ENCODE assay signal across 1 cellular context in genomic region chr14:50462111-50462510, GRCh38.
TF ChIP-seq lines count a peak whose summit lies in the region.

No MANE protein-coding gene starts in this region.

TF ChIP-seq in A549, 52 proteins besides CTCF, POLR2A, EP300 and RAD21 (continued from another document):
- TF ChIP-seq, protein P1, sequence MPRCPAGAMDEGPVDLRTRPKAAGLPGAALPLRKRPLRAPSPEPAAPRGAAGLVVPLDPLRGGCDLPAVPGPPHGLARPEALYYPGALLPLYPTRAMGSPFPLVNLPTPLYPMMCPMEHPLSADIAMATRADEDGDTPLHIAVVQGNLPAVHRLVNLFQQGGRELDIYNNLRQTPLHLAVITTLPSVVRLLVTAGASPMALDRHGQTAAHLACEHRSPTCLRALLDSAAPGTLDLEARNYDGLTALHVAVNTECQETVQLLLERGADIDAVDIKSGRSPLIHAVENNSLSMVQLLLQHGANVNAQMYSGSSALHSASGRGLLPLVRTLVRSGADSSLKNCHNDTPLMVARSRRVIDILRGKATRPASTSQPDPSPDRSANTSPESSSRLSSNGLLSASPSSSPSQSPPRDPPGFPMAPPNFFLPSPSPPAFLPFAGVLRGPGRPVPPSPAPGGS (IDR thresholded peaks at IDR 0.05) = no peak
- no peak for TF ChIP-seq SMC3 (IDR thresholded peaks at IDR 0.05)
- TF ChIP-seq, protein P2, sequence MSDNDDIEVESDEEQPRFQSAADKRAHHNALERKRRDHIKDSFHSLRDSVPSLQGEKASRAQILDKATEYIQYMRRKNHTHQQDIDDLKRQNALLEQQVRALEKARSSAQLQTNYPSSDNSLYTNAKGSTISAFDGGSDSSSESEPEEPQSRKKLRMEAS (IDR thresholded peaks at IDR 0.05) = no peak
- no peak for TF ChIP-seq HEYL (CRISPR knock-in tag; IDR thresholded peaks at IDR 0.05)
- no peak for TF ChIP-seq USF2 (IDR thresholded peaks at IDR 0.05)
- TF ChIP-seq NFE2L2 (conservative IDR thresholded peaks at IDR 0.05; ENCODE audit: low read length) = no peak
- TF ChIP-seq FOXS1 (CRISPR knock-in tag; IDR thresholded peaks at IDR 0.05) = no peak
- no peak for TF ChIP-seq NR3C1 (IDR thresholded peaks at IDR 0.05)
- TF ChIP-seq RARB (CRISPR knock-in tag; IDR thresholded peaks at IDR 0.05) = no peak
